Comparison of ENCODE assay signal across 12 cellular contexts in genomic region chr1:201501812-201502510, GRCh38. TPM values are rescaled to one million over a fixed set of nuclear protein-coding genes. Genes with fewer than 3 reads are reported as not detected.
DNase-seq lines count a peak whose midpoint lies in the region.
"Had no signal": no experiment of that assay in that cellular context is flagged by ENCODE, and none has a peak within 500 bp of the region (broad histone marks: within the 10 kb centered on the region; RNA-seq: fewer than 3 reads in every experiment).

No MANE protein-coding gene starts in this region.

- no peaks in the 10 kb centered on the region for H3K9me3 Mint-ChIP-seq in CD8-positive, alpha-beta memory T cell
- H3K9me3 Mint-ChIP-seq: stimulated activated naive CD8-positive, alpha-beta T cell treated with anti-CD3 and anti-CD28 coated beads, Interleukin-15, amount 100 ng/mL, for 72 hours had no signal

- H3K4me1 Mint-ChIP-seq in CD8-positive, alpha-beta memory T cell: peaks cover 24 to 37% (median 36%) of the 10 kb centered on the region in 3 donors

- DNase-seq in DMS153 (lab: John Stamatoyannopoulos, UW) (peak; percentile 89), NCI-H2196 (lab: John Stamatoyannopoulos, UW; ENCODE audit: unreplicated experiment) (peak; percentile 88), epithelial cell of prostate (ENCODE audit: low read depth, low spot score) (no peak), posterior vena cava (ENCODE audit: low spot score) (no peak), ureter (ENCODE audit: low spot score) (no peak), NCI-H1694 treated with DMSO at 0.1 percent for 48 hours (lab: John Stamatoyannopoulos, UW) (no peak)
- no peak for DNase-seq in CD8-positive, alpha-beta memory T cell
- DNase-seq: anterior cingulate cortex; DND-41; NCI-H1048; stimulated activated naive CD8-positive, alpha-beta T cell treated with anti-CD3 and anti-CD28 coated beads, Interleukin-15, amount 100 ng/mL, for 72 hours had no signal

- POLR2A ChIA-PET in CD8-positive, alpha-beta memory T cell (lab: Charles Lee): no interaction called here

- intact Hi-C loops in posterior vena cava (cut with DNase I): no loop called here

- H3K27me3 Mint-ChIP-seq in CD8-positive, alpha-beta memory T cell: peaks cover 0 to 2% of the 10 kb centered on the region in 2 donors
- H3K27me3 Mint-ChIP-seq: stimulated activated naive CD8-positive, alpha-beta T cell treated with anti-CD3 and anti-CD28 coated beads, Interleukin-15, amount 100 ng/mL, for 72 hours had no signal

- CTCF ChIA-PET in CD8-positive, alpha-beta memory T cell (lab: Charles Lee): interaction anchor here (6.1 to 19.3 kb wide), 2 partner anchors 11 to 19 kb away, joined by 47 to 406 read pairs; no protein-coding TSS in a partner anchor

- H3K27me3 ChIP-seq in rectal smooth muscle tissue (ENCODE audit: control insufficient read depth, insufficient read depth, low read length): no peaks in the 10 kb centered on the region
- no peaks in the 10 kb centered on the region for H3K27me3 ChIP-seq in CD8-positive, alpha-beta memory T cell (ENCODE audit: insufficient read depth, low read length, poor library complexity, severe bottlenecking)

- H3K4me3 ChIP-seq in rectal smooth muscle tissue (ENCODE audit: low read length): peak overlapping the region; percentile 35
- H3K4me3 ChIP-seq in CD8-positive, alpha-beta memory T cell (ENCODE audit: low read length): no peak overlapping the region

- H3K9ac ChIP-seq in rectal smooth muscle tissue (ENCODE audit: low read length): peak overlapping the region; percentile 51

- H3K27ac ChIP-seq in epithelial cell of prostate (peak overlapping the region; percentile 90), rectal smooth muscle tissue (ENCODE audit: low read depth, low read length) (peak overlapping the region; percentile 99)
- no peak overlapping the region for H3K27ac ChIP-seq in CD8-positive, alpha-beta memory T cell (ENCODE audit: low read depth, low read length)

- no peaks in the 10 kb centered on the region for H3K9me3 ChIP-seq in CD8-positive, alpha-beta memory T cell (ENCODE audit: low read length)

- H3K36me3 ChIP-seq in rectal smooth muscle tissue (ENCODE audit: control insufficient read depth, insufficient read depth, low read length): peaks cover 9% of the 10 kb centered on the region
- no peaks in the 10 kb centered on the region for H3K36me3 ChIP-seq in CD8-positive, alpha-beta memory T cell (ENCODE audit: insufficient read depth, low read length)

- H3K4me3 Mint-ChIP-seq in CD8-positive, alpha-beta memory T cell: no peak overlapping the region
- H3K4me3 Mint-ChIP-seq: stimulated activated naive CD8-positive, alpha-beta T cell treated with anti-CD3 and anti-CD28 coated beads, Interleukin-15, amount 100 ng/mL, for 72 hours had no signal

- H3K27ac Mint-ChIP-seq in CD8-positive, alpha-beta memory T cell: no peak overlapping the region
- H3K27ac Mint-ChIP-seq: stimulated activated naive CD8-positive, alpha-beta T cell treated with anti-CD3 and anti-CD28 coated beads, Interleukin-15, amount 100 ng/mL, for 72 hours had no signal

- H3K36me3 Mint-ChIP-seq in CD8-positive, alpha-beta memory T cell: peaks cover 0 to 11% (median 0%) of the 10 kb centered on the region in 3 donors

- peaks cover 59% of the 10 kb centered on the region for H3K4me1 ChIP-seq in rectal smooth muscle tissue (ENCODE audit: control insufficient read depth, insufficient read depth, low read length)
- H3K4me1 ChIP-seq in CD8-positive, alpha-beta memory T cell (ENCODE audit: insufficient read depth, low read length): peaks cover 17% of the 10 kb centered on the region

RNA-seq across cellular contexts. Expression of gene CSRP1, which starts 5.0 kb away (rescaled TPM):
- 1,000 to 10,000 TPM; 1,426 to 2,194 TPM for total RNA-seq in posterior vena cava
- 545 TPM for total RNA-seq in ureter
- total RNA-seq in CD8-positive, alpha-beta memory T cell: 10 to 100 TPM; 66.9 to 67.6 TPM
- polyA plus RNA-seq in CD8-positive, alpha-beta memory T cell: 65.0 TPM

RNA-seq across cellular contexts. Expression of gene PHLDA3, which starts 33.0 kb away (rescaled TPM):
- total RNA-seq in posterior vena cava (10 to 100 TPM; 55.0 to 57.4 TPM), ureter (75.4 TPM)
- 10 to 100 TPM; 18.6 to 22.7 TPM for total RNA-seq in CD8-positive, alpha-beta memory T cell
- 1.0 TPM for polyA plus RNA-seq in CD8-positive, alpha-beta memory T cell

RNA-seq across cellular contexts. Expression of gene NAV1, which starts 37.0 kb away (rescaled TPM):
- total RNA-seq in posterior vena cava (10 to 100 TPM; 85.0 to 96.0 TPM), ureter (49.3 TPM)
- under 1 TPM; 0.77 to 0.95 TPM for total RNA-seq in CD8-positive, alpha-beta memory T cell
- 1.8 TPM for polyA plus RNA-seq in CD8-positive, alpha-beta memory T cell

Comparison
In these comparisons a context has a peak if more than half of its experiments do, and no peak if none do; other contexts are left out.
1. DNase-seq: peak in DMS153 (single experiment) and NCI-H2196 (single experiment); none in epithelial cell of prostate (single experiment), posterior vena cava (single experiment), ureter (single experiment), CD8-positive, alpha-beta memory T cell (0 of 5) and NCI-H1694 treated with DMSO at 0.1 percent for 48 hours (single experiment).
2. RNA of gene NAV1, which starts 37.0 kb away (total RNA-seq): 85.0 to 96.0 TPM in posterior vena cava and 49.3 TPM in ureter (single experiment); 0.77 to 0.95 TPM in CD8-positive, alpha-beta memory T cell; every median in the first group is over 10 times any median in the second.